ENCODE assay signal across 26 cellular contexts in genomic region chr6:36860126-36860525, GRCh38. TPM values are rescaled to one million over a fixed set of nuclear protein-coding genes. Genes with fewer than 3 reads are reported as not detected.
"Had no signal": no experiment of that assay in that cellular context is flagged by ENCODE, and none has a peak within 500 bp of the region (broad histone marks: within the 10 kb centered on the region; RNA-seq: fewer than 3 reads in every experiment).

No MANE protein-coding gene starts in this region.

- H3K4me2 ChIP-seq: hepatocyte, neural progenitor cell had no signal

- ATAC-seq: effector memory CD8-positive, alpha-beta T cell; esophagus mucosa; gastrocnemius medialis; left lobe of liver; naive thymus-derived CD4-positive, alpha-beta T cell; psoas muscle; right lobe of liver; stimulated activated naive CD8-positive, alpha-beta T cell treated with anti-CD3 and anti-CD28 coated beads, Interleukin-15, amount 100 ng/mL, for 72 hours had no signal

- H3K27ac Mint-ChIP-seq: effector memory CD8-positive, alpha-beta T cell; nephron; neural progenitor cell had no signal

- H3K4me3 Mint-ChIP-seq: effector memory CD8-positive, alpha-beta T cell; naive thymus-derived CD4-positive, alpha-beta T cell; nephron; neural progenitor cell; stimulated activated naive CD8-positive, alpha-beta T cell treated with anti-CD3 and anti-CD28 coated beads, Interleukin-15, amount 100 ng/mL, for 72 hours had no signal

- H2AFZ ChIP-seq: hepatocyte, neural progenitor cell had no signal

- H3K9me3 Mint-ChIP-seq: effector memory CD8-positive, alpha-beta T cell; naive thymus-derived CD4-positive, alpha-beta T cell; nephron; neural progenitor cell; stimulated activated naive CD8-positive, alpha-beta T cell treated with anti-CD3 and anti-CD28 coated beads, Interleukin-15, amount 100 ng/mL, for 72 hours had no signal

- DNase-seq: effector memory CD8-positive, alpha-beta T cell; foreskin fibroblast; gastrocnemius medialis; kidney; mesendoderm; midbrain; naive thymus-derived CD4-positive, alpha-beta T cell; psoas muscle; small intestine; stimulated activated CD4-positive, alpha-beta T cell treated with anti-CD3 and anti-CD28 coated beads, Interleukin-15, amount 100 ng/mL, for 24 hours; stimulated activated CD4-positive, alpha-beta T cell treated with anti-CD3 and anti-CD28 coated beads, Interleukin-2, amount 100 ng/mL, for 48 hours; stimulated activated CD8-positive, alpha-beta memory T cell treated with anti-CD3 and anti-CD28 coated beads, Interleukin-4, amount 100 ng/mL, for 48 hours; stimulated activated naive CD4-positive, alpha-beta T cell; stimulated activated naive CD8-positive, alpha-beta T cell treated with anti-CD3 and anti-CD28 coated beads, Interleukin-15, amount 100 ng/mL, for 72 hours; trophoblast cell had no signal

- H3K9me3 ChIP-seq: gastrocnemius medialis, psoas muscle, right lobe of liver, suprapubic skin, vagina had no signal

- H3K4me1 ChIP-seq: gastrocnemius medialis, psoas muscle, right lobe of liver had no signal

- H3K27me3 ChIP-seq: gastrocnemius medialis, hepatocyte, neural progenitor cell, right lobe of liver, suprapubic skin, vagina had no signal

- H3K4me3 ChIP-seq: coronary artery, gastrocnemius medialis, hepatocyte, neural progenitor cell, psoas muscle, right lobe of liver, suprapubic skin, vagina had no signal

- H3K27ac ChIP-seq: coronary artery, epithelial cell of prostate, gastrocnemius medialis, hepatocyte, neural progenitor cell, psoas muscle, right lobe of liver, suprapubic skin, vagina had no signal

- H3K9ac ChIP-seq: neural progenitor cell had no signal

- H3K27me3 Mint-ChIP-seq: effector memory CD8-positive, alpha-beta T cell; naive thymus-derived CD4-positive, alpha-beta T cell; stimulated activated naive CD8-positive, alpha-beta T cell treated with anti-CD3 and anti-CD28 coated beads, Interleukin-15, amount 100 ng/mL, for 72 hours had no signal

RNA-seq across cellular contexts. Expression of gene CPNE5, which starts 20.9 kb away (rescaled TPM):
- total RNA-seq: osteocyte had no signal
